Comparison of ENCODE assay signal across 8 cellular contexts in the genomic region with DNA sequence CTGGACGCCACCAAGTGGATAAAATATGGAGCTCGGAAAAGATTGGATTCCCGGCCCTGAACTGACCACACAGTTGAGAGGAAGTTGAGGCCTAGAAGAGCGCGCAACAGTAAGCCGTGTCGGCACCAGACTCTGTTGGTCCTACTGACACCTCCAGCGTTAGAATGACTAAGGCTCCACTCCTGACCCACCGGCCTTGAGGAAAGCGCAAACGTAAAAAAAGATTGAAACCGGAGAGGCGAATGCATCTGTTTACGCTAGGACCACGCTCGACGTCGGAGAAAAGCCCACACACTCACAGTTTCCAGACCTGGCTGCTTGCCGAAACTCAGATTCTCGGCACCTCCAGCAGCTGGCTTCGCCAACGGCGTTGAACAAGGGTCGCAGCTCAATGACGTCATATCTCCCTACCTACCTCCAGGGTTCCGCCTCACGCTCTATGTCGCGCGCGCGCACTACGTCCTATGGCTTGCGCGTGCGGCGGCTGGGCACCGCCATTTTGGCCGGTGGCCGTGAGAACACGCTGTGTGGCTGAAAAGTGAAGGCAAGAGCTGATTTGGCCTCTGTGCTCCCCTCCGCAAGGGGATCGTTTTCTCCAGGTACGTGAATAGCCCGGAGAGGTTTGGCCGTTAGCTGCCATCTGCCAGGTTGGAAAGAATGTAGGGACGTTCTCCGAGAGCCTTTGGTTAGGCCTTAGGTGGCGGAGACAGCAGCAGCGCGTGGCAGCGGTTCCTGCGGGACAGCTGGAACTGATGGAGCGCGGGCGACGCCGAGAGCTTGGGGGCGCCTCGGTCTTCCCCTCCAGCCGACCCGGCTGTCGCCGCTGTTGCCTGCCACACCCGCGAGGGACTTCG. TPM values are rescaled to one million over a fixed set of nuclear protein-coding genes. Genes with fewer than 3 reads are reported as not detected.
A peak's percentile ranks its signal among the peaks of the same experiment; 100 is the strongest.
DNase-seq lines count a peak whose midpoint lies in the region; ATAC-seq lines count a peak whose summit lies in the region.

Gene ABCE1 (plus strand): TSS at position 491 of the 854 bp plus-strand sequence. CDS start 6,102 bp downstream, outside the sequence.
Gene ANAPC10 (minus strand): TSS at position 376 of the 854 bp plus-strand sequence. CDS start 2,097 bp downstream, outside the sequence.

- H3K27me3 Mint-ChIP-seq in IgD-negative memory B cell: no peaks in the 10 kb centered on the region

- peak; percentile 84 for DNase-seq in DMS 273 treated with DMSO at 0.1 percent for 48 hours (lab: John Stamatoyannopoulos, UW)
- DNase-seq in OCI-M1 (lab: John Stamatoyannopoulos, UW): peak; percentile 99
- peak; percentile 94 for DNase-seq in activated T-cell treated with anti-CD3 and anti-CD28 coated beads for 24 hours (ENCODE audit: low read depth)
- DNase-seq in epidermal melanocyte (ENCODE audit: insufficient read length, low spot score): peak; percentile 94
- DNase-seq in stimulated activated CD8-positive, alpha-beta memory T cell treated with anti-CD3 and anti-CD28 coated beads, Interleukin-4, amount 100 ng/mL, for 1 hour (ENCODE audit: low read depth in 2 of 2, low spot score in 1 of 2): peak; percentile 92 to 95

- H3K9me3 Mint-ChIP-seq in IgD-negative memory B cell: peaks cover 0 to 1% (median 0%) of the 10 kb centered on the region in 3 donors

- H3K9me3 ChIP-seq in mononuclear cell (ENCODE audit: low read depth, low read length): peaks cover 12% of the 10 kb centered on the region

- peak within 1 kb of the TSS; percentile 91 for H3K4me3 ChIP-seq in mononuclear cell (ENCODE audit: low read length)

- H3K27me3 ChIP-seq in mononuclear cell (ENCODE audit: insufficient read depth, low read length): no peaks in the 10 kb centered on the region

- peak within 1 kb of the TSS; percentile 89 to 99 (median 96) for H3K4me3 Mint-ChIP-seq in IgD-negative memory B cell

- H3K36me3 Mint-ChIP-seq in IgD-negative memory B cell: peaks cover 21% of the 10 kb centered on the region

- ATAC-seq in GM21529 (IDR thresholded peaks at IDR 0.05; ENCODE audit: unreplicated experiment): peak; percentile 77

- H3K27ac Mint-ChIP-seq in IgD-negative memory B cell: peak within 1 kb of the TSS; percentile 93 to 99 (median 97)

- H3K4me1 Mint-ChIP-seq in IgD-negative memory B cell: peaks cover 26 to 38% (median 27%) of the 10 kb centered on the region in 3 donors

- peaks cover 57% of the 10 kb centered on the region for H3K4me1 ChIP-seq in mononuclear cell (ENCODE audit: insufficient read depth, low read length)

RNA-seq across cellular contexts. Expression of gene ABCE1, which starts in this region (rescaled TPM):
- polyA plus RNA-seq in IgD-negative memory B cell: 48.1 TPM
- 124 TPM for total RNA-seq in mononuclear cell

RNA-seq across cellular contexts. Expression of gene ANAPC10, which starts in this region (rescaled TPM):
- 24.9 TPM for polyA plus RNA-seq in IgD-negative memory B cell
- total RNA-seq in mononuclear cell: 34.3 TPM

Comparison
In these comparisons a context has a peak if more than half of its experiments do, and no peak if none do; other contexts are left out.
1. Peak in every context shown above with its lines: DNase-seq, ATAC-seq and H3K4me3 ChIP-seq.